Comparison of ENCODE assay signal across 19 cellular contexts in the genomic region with DNA sequence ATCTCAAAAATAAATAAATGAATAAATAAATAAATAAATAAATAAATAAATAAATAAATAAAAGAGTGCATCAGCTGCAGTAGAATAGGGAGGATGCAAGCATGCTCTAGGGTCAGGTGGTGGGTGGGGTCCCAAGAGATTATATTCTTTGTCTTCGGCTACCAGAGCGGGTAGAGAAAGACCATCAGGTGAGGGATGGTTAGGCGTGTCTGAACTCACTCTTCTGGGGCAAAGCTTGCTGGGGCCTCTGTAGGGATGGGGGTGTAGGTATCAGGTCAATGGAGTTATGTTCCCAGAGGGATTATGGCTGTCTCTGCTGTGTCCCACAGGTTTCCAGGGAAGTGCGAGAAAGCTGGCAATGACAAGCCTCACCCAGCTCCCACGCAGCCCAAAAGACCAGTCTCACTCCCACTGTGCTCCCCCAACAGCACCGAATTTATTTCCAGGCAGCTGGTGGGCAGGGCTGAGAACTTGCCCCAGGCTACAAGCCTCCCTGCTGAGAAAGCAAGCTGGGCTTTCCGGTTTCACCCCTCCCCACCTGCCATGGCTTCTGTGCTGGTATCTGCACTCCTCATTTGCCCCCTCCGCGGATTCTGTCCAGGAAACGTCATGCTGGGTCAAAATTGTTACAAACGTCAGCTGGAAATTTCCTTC.
DNase-seq lines count a peak whose midpoint lies in the region; ATAC-seq, FAIRE-seq and TF ChIP-seq lines count a peak whose summit lies in the region.
"Had no signal": no experiment of that assay in that cellular context is flagged by ENCODE, and none has a peak within 500 bp of the region (broad histone marks: within the 10 kb centered on the region; RNA-seq: fewer than 3 reads in every experiment).

No MANE protein-coding gene starts in this region.

- TF ChIP-seq CTCF in HEK293 (tag by site-specific recombination; IDR thresholded peaks at IDR 0.05) (no peak), glutamatergic neuron (IDR thresholded peaks at IDR 0.05; ENCODE audit: partially characterized antibody, unreplicated experiment) (no peak), smooth muscle cell (IDR thresholded peaks at IDR 0.05; ENCODE audit: borderline replicate concordance, insufficient read depth, poor library complexity, severe bottlenecking) (no peak), gastrocnemius medialis (IDR thresholded peaks at IDR 0.05 in 4 of 5, conservative IDR thresholded peaks at IDR 0.05 in 1 of 5) (no peak)

- no peak for ATAC-seq in gastrocnemius medialis
- ATAC-seq: activated T-helper 17 cell treated with anti-CD3 and anti-CD28 coated beads, Interleukin-2, amount 50 U/mL, for 72 hours; right cardiac atrium; Right ventricle myocardium inferior had no signal

- POLR2A ChIA-PET in HEK293 (lab: Yijun Ruan, JAX), result no interaction called here

- 54% methylated on average over 11 of the region's 11 CpGs for WGBS in smooth muscle cell (ENCODE audit: low lambda C conversion rate)

- H3K36me3 ChIP-seq in HEK293 (ENCODE audit: control insufficient read depth in 2 of 2, insufficient read depth in 1 of 2, low read length in 2 of 2), result no peaks in the 10 kb centered on the region
- H3K36me3 ChIP-seq in smooth muscle cell (ENCODE audit: low read depth), result no peaks in the 10 kb centered on the region
- H3K36me3 ChIP-seq in gastrocnemius medialis, result no peaks in the 10 kb centered on the region
- H3K36me3 ChIP-seq: MG63, neutrophil, thoracic aorta had no signal

- no peaks in the 10 kb centered on the region for H4K20me1 ChIP-seq in smooth muscle cell (ENCODE audit: low read depth)

- peaks cover 19% of the 10 kb centered on the region for H3K36me3 Mint-ChIP-seq in glutamatergic neuron (ENCODE audit: unreplicated experiment)

- no peak overlapping the region for H3K9ac ChIP-seq in smooth muscle cell (ENCODE audit: low read depth)

- no peak overlapping the region for H3K27ac Mint-ChIP-seq in glutamatergic neuron (ENCODE audit: unreplicated experiment)
- H3K27ac Mint-ChIP-seq: activated T-helper 17 cell treated with anti-CD3 and anti-CD28 coated beads, Interleukin-2, amount 50 U/mL, for 72 hours; T-helper 1 cell treated with Interleukin-12 subunit alpha and Interleukin-12 subunit beta and Interleukin-4 antibody, amounts not matched to agents 30 μg/mL and 1 μg/mL, for 36 hours had no signal

- no peaks in the 10 kb centered on the region for H3K79me2 ChIP-seq in smooth muscle cell (ENCODE audit: low read depth)

- H3K27me3 Mint-ChIP-seq in glutamatergic neuron (ENCODE audit: unreplicated experiment), result no peaks in the 10 kb centered on the region
- H3K27me3 Mint-ChIP-seq: activated T-helper 17 cell treated with anti-CD3 and anti-CD28 coated beads, Interleukin-2, amount 50 U/mL, for 72 hours had no signal

- H2AFZ ChIP-seq in smooth muscle cell (ENCODE audit: low read depth), result peak overlapping the region; percentile 76

- FAIRE-seq in frontal cortex (lab: Jason Lieb, UNC), result no peak
- FAIRE-seq: GM19239 had no signal

- no peak overlapping the region for H3K27ac ChIP-seq in HEK293 (ENCODE audit: extremely low read depth, low read depth, low read length)
- H3K27ac ChIP-seq in smooth muscle cell (ENCODE audit: low read depth), result peak overlapping the region; percentile 80
- no peak overlapping the region for H3K27ac ChIP-seq in gastrocnemius medialis
- H3K27ac ChIP-seq: neutrophil, thoracic aorta had no signal

- H3K4me3 Mint-ChIP-seq in glutamatergic neuron (ENCODE audit: unreplicated experiment), result no peak overlapping the region
- H3K4me3 Mint-ChIP-seq: activated T-helper 17 cell treated with anti-CD3 and anti-CD28 coated beads, Interleukin-2, amount 50 U/mL, for 72 hours; T-helper 1 cell treated with Interleukin-12 subunit alpha and Interleukin-12 subunit beta and Interleukin-4 antibody, amounts not matched to agents 30 μg/mL and 1 μg/mL, for 36 hours had no signal

- intact Hi-C loops in gastrocnemius medialis (cut with DNase I; ENCODE audit: low total_unique reads), result no loop called here

- H3K4me3 ChIP-seq in HEK293 (ENCODE audit: low read depth, low read length), result no peak overlapping the region
- no peak overlapping the region for H3K4me3 ChIP-seq in smooth muscle cell
- H3K4me3 ChIP-seq in gastrocnemius medialis, result no peak overlapping the region
- H3K4me3 ChIP-seq: MG63, thoracic aorta had no signal

- no peak for TF ChIP-seq POLR2A in gastrocnemius medialis (IDR thresholded peaks at IDR 0.05)

- CTCF ChIA-PET in HEK293 (lab: Yijun Ruan, JAX), result interaction anchor here (0.7 kb wide), 1 partner anchor 11 kb away, joined by 3 read pairs; no protein-coding TSS in a partner anchor

- H3K9me3 ChIP-seq in HEK293 (ENCODE audit: control insufficient read depth, insufficient read depth, low read depth, low read length), result no peaks in the 10 kb centered on the region
- no peaks in the 10 kb centered on the region for H3K9me3 ChIP-seq in smooth muscle cell (replicated peaks; ENCODE audit: low read depth)
- H3K9me3 ChIP-seq in gastrocnemius medialis, result no peaks in the 10 kb centered on the region
- H3K9me3 ChIP-seq: neutrophil, thoracic aorta had no signal

- H3K4me1 ChIP-seq in HEK293 (ENCODE audit: control insufficient read depth, insufficient read depth, low read length) (no peaks in the 10 kb centered on the region), smooth muscle cell (ENCODE audit: low read depth) (peaks cover 6% of the 10 kb centered on the region), gastrocnemius medialis (no peaks in the 10 kb centered on the region)

- peak overlapping the region; percentile 4 for H3K4me2 ChIP-seq in smooth muscle cell

- peaks cover 11% of the 10 kb centered on the region for H3K4me1 Mint-ChIP-seq in glutamatergic neuron (ENCODE audit: low read depth, unreplicated experiment)
- H3K4me1 Mint-ChIP-seq: activated T-helper 17 cell treated with anti-CD3 and anti-CD28 coated beads, Interleukin-2, amount 50 U/mL, for 72 hours had no signal

- DNase-seq in RPMI8226, result peak; percentile 73
- peak; percentile 18 for DNase-seq in glutamatergic neuron
- no peak for DNase-seq in smooth muscle cell (lab: John Stamatoyannopoulos, UW; ENCODE audit: unreplicated experiment)
- DNase-seq in germinal center (ENCODE audit: low spot score), result no peak
- no peak for DNase-seq in frontal cortex (ENCODE audit: low spot score in 2 of 2)
- DNase-seq in gastrocnemius medialis, result no peak
- DNase-seq: activated CD4-positive, CD25-positive, alpha-beta regulatory T cell; central memory CD4-positive, alpha-beta T cell; MG63; NCI-H2107; stimulated activated CD4-positive, alpha-beta T cell treated with anti-CD3 and anti-CD28 coated beads, Interleukin-4, amount 100 ng/mL, for 1 hour had no signal

- H3K27me3 ChIP-seq in smooth muscle cell (ENCODE audit: low read depth) (no peaks in the 10 kb centered on the region), gastrocnemius medialis (no peaks in the 10 kb centered on the region)
- H3K27me3 ChIP-seq: MG63, neutrophil had no signal

- H3K9me3 Mint-ChIP-seq in glutamatergic neuron (ENCODE audit: unreplicated experiment), result peaks cover 13% of the 10 kb centered on the region

- in situ Hi-C loops in gastrocnemius medialis (cut with MboI; ENCODE audit: low sequenced_read_pairs in 4 of 4), result no loop called here

- H3F3A ChIP-seq in smooth muscle cell (ENCODE audit: low read depth), result peaks cover 7% of the 10 kb centered on the region

TF ChIP-seq in HEK293, 187 proteins besides CTCF, POLR2A, EP300 and RAD21 (continues in another document):
- TF ChIP-seq ZNF341 (tag by site-specific recombination; IDR thresholded peaks at IDR 0.05; ENCODE audit: low read depth) (peak; percentile 80), FEZF1 (tag by site-specific recombination; IDR thresholded peaks at IDR 0.05) (peak; percentile 45; the same call in 1 of the 2 replicates), ZFHX2 (tag by site-specific recombination; conservative IDR thresholded peaks at IDR 0.05) (peak; percentile 56)
- TF ChIP-seq, protein P1, sequence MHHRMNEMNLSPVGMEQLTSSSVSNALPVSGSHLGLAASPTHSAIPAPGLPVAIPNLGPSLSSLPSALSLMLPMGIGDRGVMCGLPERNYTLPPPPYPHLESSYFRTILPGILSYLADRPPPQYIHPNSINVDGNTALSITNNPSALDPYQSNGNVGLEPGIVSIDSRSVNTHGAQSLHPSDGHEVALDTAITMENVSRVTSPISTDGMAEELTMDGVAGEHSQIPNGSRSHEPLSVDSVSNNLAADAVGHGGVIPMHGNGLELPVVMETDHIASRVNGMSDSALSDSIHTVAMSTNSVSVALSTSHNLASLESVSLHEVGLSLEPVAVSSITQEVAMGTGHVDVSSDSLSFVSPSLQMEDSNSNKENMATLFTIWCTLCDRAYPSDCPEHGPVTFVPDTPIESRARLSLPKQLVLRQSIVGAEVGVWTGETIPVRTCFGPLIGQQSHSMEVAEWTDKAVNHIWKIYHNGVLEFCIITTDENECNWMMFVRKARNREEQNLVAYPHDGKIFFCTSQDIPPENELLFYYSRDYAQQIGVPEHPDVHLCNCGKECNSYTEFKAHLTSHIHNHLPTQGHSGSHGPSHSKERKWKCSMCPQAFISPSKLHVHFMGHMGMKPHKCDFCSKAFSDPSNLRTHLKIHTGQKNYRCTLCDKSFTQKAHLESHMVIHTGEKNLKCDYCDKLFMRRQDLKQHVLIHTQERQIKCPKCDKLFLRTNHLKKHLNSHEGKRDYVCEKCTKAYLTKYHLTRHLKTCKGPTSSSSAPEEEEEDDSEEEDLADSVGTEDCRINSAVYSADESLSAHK (tag by site-specific recombination; IDR thresholded peaks at IDR 0.05), result no peak

Comparison
In these comparisons a context has a peak if more than half of its experiments do, and no peak if none do; other contexts are left out.
1. DNase-seq: peak in RPMI8226 (single experiment) and glutamatergic neuron (single experiment); none in smooth muscle cell (single experiment), germinal center (single experiment), frontal cortex (0 of 2) and gastrocnemius medialis (0 of 2).